ENCODE assay signal across 30 cellular contexts in the genomic region with DNA sequence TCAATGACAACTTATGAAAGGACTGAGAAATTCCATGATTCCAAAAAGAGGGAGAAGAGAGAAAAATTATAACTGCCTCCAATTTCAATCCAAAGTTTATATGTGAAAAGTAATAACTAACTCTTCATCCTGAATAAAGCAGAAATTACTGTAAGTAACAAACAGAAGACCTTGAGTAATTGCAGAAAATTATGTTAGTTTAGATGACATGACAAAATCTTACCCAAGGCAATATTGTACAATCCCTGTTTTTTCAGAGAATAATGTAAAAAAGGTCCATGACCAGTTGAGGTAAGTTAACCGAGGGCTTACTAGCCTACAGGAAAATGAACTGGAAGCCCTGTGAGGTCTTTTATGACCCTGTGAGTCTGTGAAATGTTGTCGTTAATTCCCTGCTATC.
"Had no signal": no experiment of that assay in that cellular context is flagged by ENCODE, and none has a peak within 500 bp of the region (broad histone marks: within the 10 kb centered on the region; RNA-seq: fewer than 3 reads in every experiment).

No MANE protein-coding gene starts in this region.

- H3K4me1 ChIP-seq: ascending aorta had no signal

- FAIRE-seq: bronchial epithelial cell, TTC549 had no signal

- DNase-seq: activated B cell treated with CpG ODN at 0.5 μM for 24 hours; activated CD4-positive, alpha-beta memory T cell treated with anti-CD3 and anti-CD28 coated beads for 36 hours; activated CD4-positive, alpha-beta T cell treated with anti-CD3 and anti-CD28 coated beads for 4 hours; activated CD4-positive, alpha-beta T cell treated with anti-CD3 and anti-CD28 coated beads, Interleukin-2, amount 10 ng/mL, durations not matched to agents 24 days and 14 days; activated CD4-positive, alpha-beta T cell treated with anti-CD3 and anti-CD28 coated beads, Interleukin-2, amount 50 U/mL, for 1 hour; activated CD4-positive, alpha-beta T cell treated with anti-CD3 and anti-CD28 coated beads, Interleukin-2, amount 50 U/mL, for 4 hours; activated CD4-positive, CD25-positive, alpha-beta regulatory T cell treated with anti-CD3 and anti-CD28 coated beads, Interleukin-2, amount 50 U/mL, for 72 hours; activated CD8-positive, alpha-beta memory T cell treated with anti-CD3 and anti-CD28 coated beads, Interleukin-2, amount 50 U/mL, for 4 hours; activated CD8-positive, alpha-beta T cell treated with anti-CD3 and anti-CD28 coated beads for 36 hours; activated effector memory CD4-positive, alpha-beta T cell treated with Interleukin-2 at 50 U/mL for 16 hours; activated gamma-delta T cell; activated naive CD4-positive, alpha-beta T cell treated with anti-CD3 and anti-CD28 coated beads, Interleukin-2, amount 10 ng/mL, durations not matched to agents 7 days and 5 days; activated naive CD4-positive, alpha-beta T cell treated with Interleukin-2 at 50 U/mL for 16 hours; activated naive CD8-positive, alpha-beta T cell treated with anti-CD3 and anti-CD28 coated beads, Interleukin-2, amount 10 ng/mL, durations not matched to agents 7 days and 5 days; activated naive CD8-positive, alpha-beta T cell treated with anti-CD3 and anti-CD28 coated beads, Interleukin-2, amount 50 U/mL, for 24 hours; activated T-cell treated with anti-CD3 and anti-CD28 coated beads for 4 hours; activated T-cell treated with anti-CD3 and anti-CD28 coated beads, Interleukin-2, amount 50 U/mL, for 24 hours; activated T-cell treated with anti-CD3 and anti-CD28 coated beads, Interleukin-2, amount 50 U/mL, for 48 hours; amygdala; anterior cingulate cortex; caudate nucleus; cerebellar nuclear complex; T-helper 1 cell; T-helper 2 cell; T-helper 9 cell had no signal

- H3K9me3 ChIP-seq: ascending aorta had no signal

- H3K27me3 ChIP-seq: ascending aorta, cardiac muscle cell had no signal

- H3K4me3 ChIP-seq: ascending aorta, cardiac muscle cell had no signal

- H3K27ac ChIP-seq: ascending aorta, cardiac muscle cell, VCaP had no signal

- H3K36me3 ChIP-seq: ascending aorta, cardiac muscle cell had no signal

- ATAC-seq: activated CD8-positive, alpha-beta T cell treated with anti-CD3 and anti-CD28 coated beads for 36 hours; activated naive CD8-positive, alpha-beta T cell treated with anti-CD3 and anti-CD28 coated beads, Interleukin-2, amount 50 U/mL, for 24 hours had no signal
